Comparison of ENCODE assay signal across 8 cellular contexts in the genomic region with DNA sequence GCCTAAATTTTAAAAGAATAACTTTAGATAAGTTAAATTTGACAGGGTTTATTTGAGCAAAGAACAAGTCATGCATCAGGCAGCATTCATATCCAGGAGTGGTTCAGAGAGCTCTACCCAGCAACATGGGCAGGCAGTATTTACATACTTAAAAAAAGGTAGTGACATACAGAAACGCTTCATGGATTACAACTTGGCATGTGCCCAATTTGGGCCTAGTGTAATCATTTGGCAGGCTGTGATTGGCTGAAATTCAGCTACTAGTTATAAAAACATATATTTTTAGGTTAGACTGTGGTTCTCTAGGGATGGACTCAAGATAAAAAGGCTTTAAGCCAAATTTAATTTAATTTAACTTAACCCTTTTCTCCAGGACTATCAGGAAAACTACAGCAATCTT.
"Had no signal": no experiment of that assay in that cellular context is flagged by ENCODE, and none has a peak within 500 bp of the region (broad histone marks: within the 10 kb centered on the region; RNA-seq: fewer than 3 reads in every experiment).

No MANE protein-coding gene starts in this region.

- ATAC-seq: GM23338, HepG2, K562 had no signal

- H3K4me3 ChIP-seq: GM23338, K562 had no signal

- DNase-seq: H9, HCEC 1CT, HFFc6, IMR-90 had no signal

- H3K27ac ChIP-seq: HL-60 had no signal
